ENCODE assay signal across 8 cellular contexts in genomic region chr1:72623299-72623708, GRCh38.
DNase-seq lines count a peak whose midpoint lies in the region; ATAC-seq and TF ChIP-seq lines count a peak whose summit lies in the region.

No MANE protein-coding gene starts in this region.

- TF ChIP-seq CTCF in VCaP (conservative IDR thresholded peaks at IDR 0.05) = peak; percentile 80
- TF ChIP-seq CTCF in retinal pigment epithelial cell (conservative IDR thresholded peaks at IDR 0.05; ENCODE audit: low read depth, low read length) = peak; percentile 80

- intact Hi-C loops in left cardiac atrium (cut with DNase I) = no loop called here

- H3K4me3 ChIP-seq in retinal pigment epithelial cell (ENCODE audit: low read length) = no peak overlapping the region

- in situ Hi-C loops in ACHN (cut with HindIII; ENCODE audit: low pct_ligation_motif_present, low pct_unique_long_range_greater_than_20kb, low sequenced_read_pairs) = no loop called here

- H3K27ac ChIP-seq in VCaP = no peak overlapping the region

- DNase-seq in ACHN = peak; percentile 63
- peak; percentile 7 for DNase-seq in NCI-H187 treated with DMSO at 0.1 percent for 48 hours (lab: John Stamatoyannopoulos, UW)
- no peak for DNase-seq in left cardiac atrium
- peak; percentile 14 for DNase-seq in retinal pigment epithelial cell (ENCODE audit: low read depth)
- no peak for DNase-seq in occipital lobe (lab: John Stamatoyannopoulos, UW)

- ATAC-seq in GM18502 (IDR thresholded peaks at IDR 0.05; ENCODE audit: poor library complexity, unreplicated experiment) (peak; percentile 71), HG02970 (IDR thresholded peaks at IDR 0.05; ENCODE audit: low FRiP score, unreplicated experiment) (peak; percentile 91), left cardiac atrium (peak; percentile 41 to 58)

Comparison
In these comparisons a context has a peak if more than half of its experiments do, and no peak if none do; other contexts are left out.
1. DNase-seq: peak in ACHN (single experiment), NCI-H187 treated with DMSO at 0.1 percent for 48 hours (single experiment) and retinal pigment epithelial cell (single experiment); none in left cardiac atrium (single experiment) and occipital lobe (single experiment).
2. Peak in every context shown above with its lines, with median percentiles within 50 percentile points of each other: ATAC-seq.